In the genomic region with DNA sequence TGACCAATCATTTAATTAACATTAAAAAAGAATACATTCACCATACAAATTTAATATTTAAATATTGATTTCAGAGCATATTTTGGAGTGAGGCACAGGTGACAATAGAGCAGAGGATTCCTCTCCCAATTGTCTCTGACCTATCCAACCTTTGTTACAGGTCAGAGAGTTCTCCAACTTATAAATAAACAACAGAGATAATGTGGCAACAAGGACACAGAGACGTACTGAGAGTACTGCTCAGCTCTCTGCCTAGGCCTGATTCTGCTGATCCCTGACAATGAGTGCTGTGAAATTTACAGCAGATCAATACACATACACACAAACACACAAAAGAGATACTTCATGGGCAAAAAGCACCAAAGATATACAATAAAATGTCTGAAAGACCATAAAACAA, we compare ENCODE assay signal across 21 cellular contexts.
"Had no signal": no experiment of that assay in that cellular context is flagged by ENCODE, and none has a peak within 500 bp of the region (broad histone marks: within the 10 kb centered on the region; RNA-seq: fewer than 3 reads in every experiment).

No MANE protein-coding gene starts in this region.

- ATAC-seq: activated CD8-positive, alpha-beta memory T cell treated with anti-CD3 and anti-CD28 coated beads, Interleukin-2, amount 10 ng/mL, durations not matched to agents 7 days and 5 days; body of pancreas; foreskin keratinocyte; lower lobe of right lung; natural killer cell; SK-N-SH treated with all-trans-retinoic acid at 6 μM for 48 hours; stimulated activated naive CD8-positive, alpha-beta T cell treated with anti-CD3 and anti-CD28 coated beads, Interleukin-15, Interleukin-2, amounts not matched to agents 100 U/mL and 50 U/mL, for 24 hours; T-cell had no signal

- H3K4me1 Mint-ChIP-seq: activated CD4-positive, alpha-beta memory T cell treated with anti-CD3 and anti-CD28 coated beads, Interleukin-2, amount 10 ng/mL, durations not matched to agents 7 days and 5 days; activated CD8-positive, alpha-beta memory T cell treated with anti-CD3 and anti-CD28 coated beads, Interleukin-2, amount 10 ng/mL, durations not matched to agents 7 days and 5 days; natural killer cell had no signal

- H3K27me3 Mint-ChIP-seq: activated B cell treated with CpG ODN at 0.5 μM for 24 hours; activated CD4-positive, alpha-beta memory T cell treated with anti-CD3 and anti-CD28 coated beads, Interleukin-2, amount 10 ng/mL, durations not matched to agents 7 days and 5 days; activated CD8-positive, alpha-beta memory T cell treated with anti-CD3 and anti-CD28 coated beads, Interleukin-2, amount 10 ng/mL, durations not matched to agents 7 days and 5 days; activated naive CD8-positive, alpha-beta T cell treated with anti-CD3 and anti-CD28 coated beads, Interleukin-2, amount 10 ng/mL, durations not matched to agents 7 days and 5 days; T-cell had no signal

- H3K9me3 ChIP-seq: body of pancreas, lower lobe of right lung, testis, upper lobe of left lung had no signal

- H3K27ac Mint-ChIP-seq: activated B cell treated with CpG ODN at 0.5 μM for 24 hours; activated CD4-positive, alpha-beta memory T cell treated with anti-CD3 and anti-CD28 coated beads, Interleukin-2, amount 10 ng/mL, durations not matched to agents 7 days and 5 days; activated CD8-positive, alpha-beta memory T cell treated with anti-CD3 and anti-CD28 coated beads, Interleukin-2, amount 10 ng/mL, durations not matched to agents 7 days and 5 days; activated naive CD8-positive, alpha-beta T cell treated with anti-CD3 and anti-CD28 coated beads, Interleukin-2, amount 10 ng/mL, durations not matched to agents 7 days and 5 days; activated T-helper 2 cell treated with anti-CD3 and anti-CD28 coated beads, Interferon-gamma antibody, Interleukin-2, Interleukin-4, amounts not matched to agents 10 μg/mL and 5 μg/mL and 100 μg/mL, durations not matched to agents 14 hours and 24 hours and 36 hours; natural killer cell; T-cell had no signal

- H3K9ac ChIP-seq: parathyroid adenoma had no signal

- H3K4me1 ChIP-seq: body of pancreas, foreskin keratinocyte, lower lobe of right lung, parathyroid adenoma, testis, upper lobe of left lung had no signal

- H2AFZ ChIP-seq: parathyroid adenoma had no signal

- FAIRE-seq: colon had no signal

- H3K27ac ChIP-seq: body of pancreas, foreskin keratinocyte, lower lobe of right lung, parathyroid adenoma, testis had no signal

- H3K79me2 ChIP-seq: parathyroid adenoma had no signal

- DNase-seq: activated B cell treated with CpG ODN at 0.5 μM for 24 hours; activated CD4-positive, alpha-beta memory T cell treated with anti-CD3 and anti-CD28 coated beads, Interleukin-2, amount 10 ng/mL, durations not matched to agents 7 days and 5 days; activated CD4-positive, alpha-beta T cell treated with anti-CD3 and anti-CD28 coated beads for 4 hours; activated CD8-positive, alpha-beta memory T cell treated with anti-CD3 and anti-CD28 coated beads, Interleukin-2, amount 10 ng/mL, durations not matched to agents 7 days and 5 days; activated naive CD4-positive, alpha-beta T cell treated with Interleukin-2 at 50 U/mL for 16 hours; activated naive CD8-positive, alpha-beta T cell treated with anti-CD3 and anti-CD28 coated beads, Interleukin-2, amount 10 ng/mL, durations not matched to agents 7 days and 5 days; body of pancreas; caudate nucleus; foreskin keratinocyte; lower lobe of right lung; natural killer cell; retina; stimulated activated naive CD8-positive, alpha-beta T cell treated with anti-CD3 and anti-CD28 coated beads, Interleukin-15, Interleukin-2, amounts not matched to agents 100 U/mL and 50 U/mL, for 24 hours; T-cell; testis; upper lobe of left lung had no signal

- H3K9me3 Mint-ChIP-seq: activated B cell treated with CpG ODN at 0.5 μM for 24 hours; activated CD4-positive, alpha-beta memory T cell treated with anti-CD3 and anti-CD28 coated beads, Interleukin-2, amount 10 ng/mL, durations not matched to agents 7 days and 5 days; activated naive CD8-positive, alpha-beta T cell treated with anti-CD3 and anti-CD28 coated beads, Interleukin-2, amount 10 ng/mL, durations not matched to agents 7 days and 5 days; activated T-helper 2 cell treated with anti-CD3 and anti-CD28 coated beads, Interferon-gamma antibody, Interleukin-2, Interleukin-4, amounts not matched to agents 10 μg/mL and 5 μg/mL and 100 μg/mL, durations not matched to agents 14 hours and 24 hours and 36 hours; natural killer cell; T-cell had no signal

- H3K4me3 Mint-ChIP-seq: activated B cell treated with CpG ODN at 0.5 μM for 24 hours; activated CD4-positive, alpha-beta memory T cell treated with anti-CD3 and anti-CD28 coated beads, Interleukin-2, amount 10 ng/mL, durations not matched to agents 7 days and 5 days; activated CD8-positive, alpha-beta memory T cell treated with anti-CD3 and anti-CD28 coated beads, Interleukin-2, amount 10 ng/mL, durations not matched to agents 7 days and 5 days; activated naive CD8-positive, alpha-beta T cell treated with anti-CD3 and anti-CD28 coated beads, Interleukin-2, amount 10 ng/mL, durations not matched to agents 7 days and 5 days; natural killer cell; T-cell had no signal

- H3K27me3 ChIP-seq: body of pancreas, foreskin keratinocyte, testis, upper lobe of left lung had no signal

- H3K4me3 ChIP-seq: body of pancreas, lower lobe of right lung, skin epidermis, testis, upper lobe of left lung had no signal
